Comparison of ENCODE assay signal across 12 cellular contexts in the genomic region with DNA sequence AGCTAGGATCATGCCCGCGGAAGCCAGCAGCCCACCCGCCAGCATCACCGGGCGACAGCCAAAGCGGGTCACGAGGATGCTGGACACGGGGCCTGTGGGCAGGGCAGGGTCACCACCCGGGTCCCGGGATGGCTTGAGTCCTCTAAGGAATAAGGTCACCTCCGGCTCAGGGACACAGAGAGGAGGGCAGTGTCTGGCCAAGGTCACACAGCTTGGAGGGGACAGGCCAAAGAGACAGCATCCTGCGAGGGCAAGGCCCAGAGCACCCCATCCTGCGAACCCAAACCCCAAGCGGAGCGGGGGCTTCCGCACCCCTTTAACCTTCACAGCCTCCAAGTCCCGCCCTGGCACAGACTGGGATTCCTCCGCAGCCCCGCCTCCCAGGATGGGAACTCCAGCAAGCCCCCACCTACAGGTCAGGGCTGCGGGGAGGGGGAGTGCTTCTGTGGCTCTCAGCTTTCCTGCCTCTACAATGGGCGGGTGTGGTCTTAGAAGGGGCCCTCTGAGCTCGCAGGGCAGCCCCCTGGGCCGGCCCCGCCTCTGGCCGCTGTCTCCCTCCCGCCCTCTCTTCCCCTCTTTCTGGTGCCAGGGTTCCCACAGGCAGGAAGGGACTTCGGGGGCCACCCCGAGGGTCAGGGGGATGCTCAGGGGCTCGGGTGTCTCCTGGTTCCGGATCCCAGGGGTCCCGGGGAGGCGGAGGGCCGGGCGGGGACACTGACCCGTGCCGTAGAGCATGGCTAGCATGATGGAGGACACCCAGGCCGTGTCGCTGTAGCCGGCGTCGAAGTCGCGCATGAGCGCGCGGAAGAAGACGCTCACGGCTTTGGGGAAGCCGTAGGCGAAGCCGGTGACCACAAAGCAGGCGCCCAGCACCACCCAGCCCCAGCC. TPM values are rescaled to one million over a fixed set of nuclear protein-coding genes. Genes with fewer than 3 reads are reported as not detected.
DNase-seq lines count a peak whose midpoint lies in the region; ATAC-seq and TF ChIP-seq lines count a peak whose summit lies in the region.
"Had no signal": no experiment of that assay in that cellular context is flagged by ENCODE, and none has a peak within 500 bp of the region (broad histone marks: within the 10 kb centered on the region; RNA-seq: fewer than 3 reads in every experiment).

No MANE protein-coding gene starts in this region.

- peaks cover 18 to 59% (median 44%) of the 10 kb centered on the region in 10 experiments; a peak in 18 of 20 replicates for H3K4me1 ChIP-seq in BLaER1 treated with 17β-estradiol and CSF1 and Interleukin-3, amounts not matched to agents 10 nM and 100 nM
- H3K4me1 ChIP-seq in HUES6 (ENCODE audit: control insufficient read depth, insufficient read depth, low read length) (peaks cover 39% of the 10 kb centered on the region), left ventricle myocardium inferior (peaks cover 21% of the 10 kb centered on the region)

- H3K36me3 ChIP-seq in BLaER1 treated with 17β-estradiol and CSF1 and Interleukin-3, amounts not matched to agents 10 nM and 100 nM: no peaks in the 10 kb centered on the region
- H3K36me3 ChIP-seq in HUES6 (ENCODE audit: control insufficient read depth, insufficient read depth, low read length) (no peaks in the 10 kb centered on the region), left ventricle myocardium inferior (no peaks in the 10 kb centered on the region)
- H3K36me3 ChIP-seq: SJSA1 had no signal

- H3K27ac ChIP-seq in BLaER1 treated with 17β-estradiol and CSF1 and Interleukin-3, amounts not matched to agents 10 nM and 100 nM: no peak overlapping the region
- H3K27ac ChIP-seq in HUES6 (ENCODE audit: low read depth, low read length): no peak overlapping the region
- H3K27ac ChIP-seq in left ventricle myocardium inferior (replicated peaks): no peak overlapping the region
- H3K27ac ChIP-seq: SJSA1 had no signal

- intact Hi-C loops in left ventricle myocardium inferior (cut with micrococcal nuclease): no loop called here

- no peak for TF ChIP-seq CTCF in left ventricle myocardium inferior (IDR thresholded peaks at IDR 0.05; ENCODE audit: borderline replicate concordance)
- no peak for TF ChIP-seq CTCF in retinal pigment epithelial cell (conservative IDR thresholded peaks at IDR 0.05; ENCODE audit: low read depth, low read length)

- H4K20me1 ChIP-seq in BLaER1 treated with 17β-estradiol and CSF1 and Interleukin-3, amounts not matched to agents 10 nM and 100 nM: peaks cover 0 to 33% (median 0%) of the 10 kb centered on the region in 11 experiments; a peak in 3 of 22 replicates

- H3K27me3 ChIP-seq in BLaER1 treated with 17β-estradiol and CSF1 and Interleukin-3, amounts not matched to agents 10 nM and 100 nM: peaks cover 45 to 53% (median 50%) of the 10 kb centered on the region in 11 experiments
- H3K27me3 ChIP-seq in HUES6 (ENCODE audit: control insufficient read depth, insufficient read depth, low read length) (peaks cover 36% of the 10 kb centered on the region), left ventricle myocardium inferior (ENCODE audit: low read depth) (peaks cover 18% of the 10 kb centered on the region)

- no peaks in the 10 kb centered on the region for H3K9me3 ChIP-seq in BLaER1 treated with 17β-estradiol and CSF1 and Interleukin-3, amounts not matched to agents 10 nM and 100 nM (replicated peaks in 1 of 11)
- H3K9me3 ChIP-seq in HUES6 (ENCODE audit: control insufficient read depth, insufficient read depth, low read depth, low read length) (no peaks in the 10 kb centered on the region), left ventricle myocardium inferior (replicated peaks) (no peaks in the 10 kb centered on the region)
- H3K9me3 ChIP-seq: SJSA1 had no signal

- DNase-seq in left ventricle myocardium inferior (no peak), retinal pigment epithelial cell (ENCODE audit: low read depth) (no peak), NCI-H2171 (lab: John Stamatoyannopoulos, UW) (no peak), pons (ENCODE audit: low spot score) (no peak)
- DNase-seq: Kasumi-1, mesendoderm, NCI-H446 had no signal

- H3K9ac ChIP-seq in BLaER1 treated with 17β-estradiol and CSF1 and Interleukin-3, amounts not matched to agents 10 nM and 100 nM: no peak overlapping the region
- H3K9ac ChIP-seq in HUES6 (ENCODE audit: low read length): no peak overlapping the region

- H3K4me2 ChIP-seq in BLaER1 treated with 17β-estradiol and CSF1 and Interleukin-3, amounts not matched to agents 10 nM and 100 nM: peak overlapping the region; percentile 43 to 70 (median 62); a peak in 20 of 22 replicates

- peak overlapping the region in 1 of 10 experiments; percentile 47; a peak in 2 of 20 replicates for H3K4me3 ChIP-seq in BLaER1 treated with 17β-estradiol and CSF1 and Interleukin-3, amounts not matched to agents 10 nM and 100 nM
- H3K4me3 ChIP-seq in HUES6 (ENCODE audit: low read depth, low read length) (peak overlapping the region; percentile 60), left ventricle myocardium inferior (peak overlapping the region; percentile 65), retinal pigment epithelial cell (ENCODE audit: low read length) (peak overlapping the region; percentile 10)

- ATAC-seq in GM21529 (IDR thresholded peaks at IDR 0.05; ENCODE audit: unreplicated experiment) (no peak), GM19395 (IDR thresholded peaks at IDR 0.05; ENCODE audit: unreplicated experiment) (no peak)

RNA-seq across cellular contexts. Expression of a gene that starts 1.8 kb away (rescaled TPM):
- not detected for total RNA-seq in left ventricle myocardium inferior
- total RNA-seq: SJSA1 had no signal

RNA-seq across cellular contexts. Expression of a gene that starts 25.0 kb away (rescaled TPM):
- total RNA-seq in left ventricle myocardium inferior: 21.1 TPM

RNA-seq across cellular contexts. Expression of a gene that starts 28.3 kb away (rescaled TPM):
- total RNA-seq in left ventricle myocardium inferior: 0.16 TPM
- total RNA-seq: SJSA1 had no signal
